ENCODE assay signal across 1 cellular context in genomic region chr7:141696386-141696785, GRCh38.
TF ChIP-seq lines count a peak whose summit lies in the region.

No MANE protein-coding gene starts in this region.

TF ChIP-seq in endothelial cell of umbilical vein, 7 proteins besides CTCF, POLR2A, EP300 and RAD21:
- TF ChIP-seq, protein P1, sequence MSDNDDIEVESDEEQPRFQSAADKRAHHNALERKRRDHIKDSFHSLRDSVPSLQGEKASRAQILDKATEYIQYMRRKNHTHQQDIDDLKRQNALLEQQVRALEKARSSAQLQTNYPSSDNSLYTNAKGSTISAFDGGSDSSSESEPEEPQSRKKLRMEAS (IDR thresholded peaks at IDR 0.05; ENCODE audit: insufficient read depth, insufficient read length) = no peak
